9 cellular contexts compared by ENCODE assay signal in the genomic region with DNA sequence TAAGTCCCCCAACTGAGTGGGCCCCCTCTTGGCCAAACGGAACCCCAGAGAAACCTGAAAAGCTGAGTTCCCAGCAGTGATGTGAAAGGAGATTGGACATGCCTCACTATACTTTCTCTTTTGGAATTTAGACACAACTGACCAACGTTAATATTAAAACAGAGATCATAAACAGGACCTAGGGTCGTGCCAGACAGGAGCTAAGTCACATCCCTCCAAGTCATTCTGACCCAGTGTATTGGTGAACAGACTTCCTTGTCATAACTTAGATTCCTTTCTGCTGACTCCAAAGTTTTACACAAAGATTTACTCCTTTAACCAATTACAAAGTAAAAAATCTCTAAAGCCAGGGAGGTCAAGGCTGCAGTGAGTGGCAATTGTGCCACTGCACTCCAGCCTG. TPM values are rescaled to one million over a fixed set of nuclear protein-coding genes. Genes with fewer than 3 reads are reported as not detected.
DNase-seq lines count a peak whose midpoint lies in the region; ATAC-seq lines count a peak whose summit lies in the region.
"Had no signal": no experiment of that assay in that cellular context is flagged by ENCODE, and none has a peak within 500 bp of the region (broad histone marks: within the 10 kb centered on the region; RNA-seq: fewer than 3 reads in every experiment).

No MANE protein-coding gene starts in this region.

- no peak overlapping the region for H3K4me3 Mint-ChIP-seq in T-helper 17 cell

- peaks cover 49% of the 10 kb centered on the region for H3K4me1 Mint-ChIP-seq in T-helper 17 cell

- H3K9me3 ChIP-seq in T-helper 17 cell (ENCODE audit: control insufficient read depth, low read length, poor library complexity, severe bottlenecking) = no peaks in the 10 kb centered on the region

- no peaks in the 10 kb centered on the region for H3K27me3 Mint-ChIP-seq in T-helper 17 cell

- H3K36me3 Mint-ChIP-seq in T-helper 17 cell (ENCODE audit: low read depth) = peaks cover 19% of the 10 kb centered on the region

- H3K27ac Mint-ChIP-seq in T-helper 17 cell = peak overlapping the region; percentile 100

- DNase-seq in 8988T = peak; percentile 16
- DNase-seq in T-helper 17 cell = no peak
- peak; percentile 61 for DNase-seq in fibroblast of peridontal ligament (ENCODE audit: extremely low read depth)
- DNase-seq in DMS114 treated with DMSO at 0.1 percent for 48 hours (lab: John Stamatoyannopoulos, UW; ENCODE audit: unreplicated experiment) = no peak
- no peak for DNase-seq in DMS53 treated with DMSO at 0.1 percent for 48 hours (lab: John Stamatoyannopoulos, UW; ENCODE audit: unreplicated experiment)
- DNase-seq: DMS53 had no signal

- peak; percentile 26 for ATAC-seq in GM18498 (IDR thresholded peaks at IDR 0.05; ENCODE audit: unreplicated experiment)
- no peak for ATAC-seq in T-helper 17 cell
- ATAC-seq in HG03520 (IDR thresholded peaks at IDR 0.05; ENCODE audit: unreplicated experiment) = no peak
- no peak for ATAC-seq in HG02973 (IDR thresholded peaks at IDR 0.05; ENCODE audit: unreplicated experiment)

RNA-seq across cellular contexts. Expression of a gene that starts 46.9 kb away (rescaled TPM):
- 100 to 1,000 TPM in 1 of 2 donors, 10 to 100 TPM in 1; 96.4 to 106 TPM for total RNA-seq in T-helper 17 cell

Comparison
In these comparisons a context has a peak if more than half of its experiments do, and no peak if none do; other contexts are left out.
1. DNase-seq: peak in 8988T (single experiment) and fibroblast of peridontal ligament (single experiment); none in T-helper 17 cell (0 of 3), DMS114 treated with DMSO at 0.1 percent for 48 hours (single experiment) and DMS53 treated with DMSO at 0.1 percent for 48 hours (single experiment).